Comparison of ENCODE assay signal across 1 cellular context in the genomic region with DNA sequence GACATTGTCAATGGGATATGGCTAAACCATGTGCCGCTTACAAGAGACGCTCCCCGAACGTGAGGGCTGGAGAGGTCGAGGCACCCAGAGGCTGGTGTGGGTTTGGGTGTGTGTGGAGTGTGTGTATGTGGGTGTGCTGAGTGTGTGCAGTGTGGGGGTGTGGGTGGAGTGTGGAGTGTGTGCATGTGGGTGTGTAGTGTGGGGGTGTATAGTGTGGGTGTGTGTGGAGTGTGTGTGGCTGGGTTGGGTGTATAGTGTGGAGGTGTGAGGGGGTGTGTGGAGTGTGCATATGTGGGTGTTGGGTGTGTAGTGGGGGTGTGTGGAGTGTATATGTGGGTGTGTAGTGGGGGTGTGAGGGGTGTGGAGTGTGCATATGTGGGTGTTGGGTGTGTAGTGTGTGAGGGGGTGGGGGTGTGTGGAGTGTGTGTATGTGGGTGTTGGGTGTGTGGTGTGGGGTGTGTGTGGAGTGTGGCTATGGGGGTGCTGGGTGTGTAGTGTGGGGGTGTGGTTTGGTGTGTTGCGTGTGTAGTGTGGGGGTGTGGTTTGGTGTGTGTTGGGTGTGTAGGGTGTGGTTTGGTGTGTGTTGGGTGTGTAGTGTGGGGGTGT.
TF ChIP-seq lines count a peak whose summit lies in the region.

No MANE protein-coding gene starts in this region.

TF ChIP-seq in H1, 55 proteins besides CTCF, POLR2A, EP300 and RAD21:
- TF ChIP-seq KDM5A (IDR thresholded peaks at IDR 0.05; ENCODE audit: low read length) (no peak), CHD1 (IDR thresholded peaks at IDR 0.05; ENCODE audit: low read depth, low read length) (no peak), CEBPB (IDR thresholded peaks at IDR 0.05; ENCODE audit: low read depth, low read length) (no peak), TCF12 (IDR thresholded peaks at IDR 0.05; ENCODE audit: low read depth, low read length) (no peak), RXRA (IDR thresholded peaks at IDR 0.05; ENCODE audit: insufficient read depth, low read depth, low read length) (no peak), KDM1A (IDR thresholded peaks at IDR 0.05; ENCODE audit: borderline replicate concordance, low read length) (no peak), CBX8 (IDR thresholded peaks at IDR 0.05; ENCODE audit: borderline replicate concordance, low read depth, low read length) (no peak), TAF1 (IDR thresholded peaks at IDR 0.05; ENCODE audit: low read depth, low read length) (no peak), CBX5 (IDR thresholded peaks at IDR 0.05; ENCODE audit: low read depth, low read length) (no peak), CTBP2 (IDR thresholded peaks at IDR 0.05; ENCODE audit: borderline replicate concordance, insufficient read depth, insufficient read length, low read length) (no peak), TBP (IDR thresholded peaks at IDR 0.05; ENCODE audit: low read depth, low read length) (no peak), SAP30 (IDR thresholded peaks at IDR 0.05; ENCODE audit: insufficient read depth, insufficient replicate concordance, low read length) (no peak), RNF2 (IDR thresholded peaks at IDR 0.05; ENCODE audit: borderline replicate concordance, low read depth, low read length, missing control alignments, poor library complexity, severe bottlenecking) (no peak), BCL11A (IDR thresholded peaks at IDR 0.05; ENCODE audit: low read depth in 2 of 2, low read length in 2 of 2) (no peak), NANOG (IDR thresholded peaks at IDR 0.05; ENCODE audit: insufficient read depth, low read depth, low read length, poor library complexity, severe bottlenecking) (no peak), SRF (IDR thresholded peaks at IDR 0.05; ENCODE audit: low read depth, low read length) (no peak), BRCA1 (IDR thresholded peaks at IDR 0.05; ENCODE audit: low read depth, low read length) (no peak), CREB1 (IDR thresholded peaks at IDR 0.05) (no peak)
- TF ChIP-seq, protein P1, sequence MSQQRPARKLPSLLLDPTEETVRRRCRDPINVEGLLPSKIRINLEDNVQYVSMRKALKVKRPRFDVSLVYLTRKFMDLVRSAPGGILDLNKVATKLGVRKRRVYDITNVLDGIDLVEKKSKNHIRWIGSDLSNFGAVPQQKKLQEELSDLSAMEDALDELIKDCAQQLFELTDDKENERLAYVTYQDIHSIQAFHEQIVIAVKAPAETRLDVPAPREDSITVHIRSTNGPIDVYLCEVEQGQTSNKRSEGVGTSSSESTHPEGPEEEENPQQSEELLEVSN (IDR thresholded peaks at IDR 0.05) = no peak
- TF ChIP-seq, protein P2, sequence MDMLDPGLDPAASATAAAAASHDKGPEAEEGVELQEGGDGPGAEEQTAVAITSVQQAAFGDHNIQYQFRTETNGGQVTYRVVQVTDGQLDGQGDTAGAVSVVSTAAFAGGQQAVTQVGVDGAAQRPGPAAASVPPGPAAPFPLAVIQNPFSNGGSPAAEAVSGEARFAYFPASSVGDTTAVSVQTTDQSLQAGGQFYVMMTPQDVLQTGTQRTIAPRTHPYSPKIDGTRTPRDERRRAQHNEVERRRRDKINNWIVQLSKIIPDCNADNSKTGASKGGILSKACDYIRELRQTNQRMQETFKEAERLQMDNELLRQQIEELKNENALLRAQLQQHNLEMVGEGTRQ (IDR thresholded peaks at IDR 0.05; ENCODE audit: low read length) = no peak
